Comparison of ENCODE assay signal across 8 cellular contexts in genomic region chr6:167827062-167827587, GRCh38. TPM values are rescaled to one million over a fixed set of nuclear protein-coding genes. Genes with fewer than 3 reads are reported as not detected.
A peak's percentile ranks its signal among the peaks of the same experiment; 100 is the strongest.
DNase-seq lines count a peak whose midpoint lies in the region; ATAC-seq and TF ChIP-seq lines count a peak whose summit lies in the region.

No MANE protein-coding gene starts in this region.

- WGBS in upper lobe of left lung, 2 donors: 0 to 1% methylated on average over 15 to 25 of the region's 77 CpGs

- ATAC-seq in GM21717 (IDR thresholded peaks at IDR 0.05; ENCODE audit: unreplicated experiment) (peak; percentile 31), left lobe of liver (no peak), upper lobe of left lung (ENCODE audit: low FRiP score in 2 of 2) (peak in 1 of 2 donors; percentile 1)

- TF ChIP-seq POLR2A in upper lobe of left lung (IDR thresholded peaks at IDR 0.05): no peak

- no peak overlapping the region for H3K27ac ChIP-seq in HUES6 (ENCODE audit: low read depth, low read length)
- H3K27ac ChIP-seq in upper lobe of left lung: peak overlapping the region; percentile 78 to 92 (median 85)

- no peak for TF ChIP-seq CTCF in astrocyte of the spinal cord (IDR thresholded peaks at IDR 0.05; ENCODE audit: low read depth, low read length)
- TF ChIP-seq CTCF in upper lobe of left lung (IDR thresholded peaks at IDR 0.05): no peak

- in situ Hi-C loops in astrocyte of the spinal cord (cut with HindIII; ENCODE audit: low sequenced_read_pairs): no loop called here

- no peak for TF ChIP-seq EP300 in upper lobe of left lung (IDR thresholded peaks at IDR 0.05)

- H3K36me3 ChIP-seq in HUES6 (ENCODE audit: control insufficient read depth, insufficient read depth, low read length) (peaks cover 5% of the 10 kb centered on the region), upper lobe of left lung (no peaks in the 10 kb centered on the region)

- no peaks in the 10 kb centered on the region for H3K27me3 ChIP-seq in HUES6 (ENCODE audit: control insufficient read depth, insufficient read depth, low read length)
- peaks cover 0 to 9% (median 4%) of the 10 kb centered on the region in 4 donors for H3K27me3 ChIP-seq in upper lobe of left lung

- H3K9me3 ChIP-seq in HUES6 (ENCODE audit: control insufficient read depth, insufficient read depth, low read depth, low read length): no peaks in the 10 kb centered on the region
- H3K9me3 ChIP-seq in upper lobe of left lung: no peaks in the 10 kb centered on the region

- peak overlapping the region; percentile 89 for H3K9ac ChIP-seq in HUES6 (ENCODE audit: low read length)

- H3K4me3 ChIP-seq in HUES6 (ENCODE audit: low read depth, low read length): peak overlapping the region; percentile 78
- H3K4me3 ChIP-seq in astrocyte of the spinal cord (ENCODE audit: low read depth, low read length): peak overlapping the region; percentile 84
- H3K4me3 ChIP-seq in upper lobe of left lung: peak overlapping the region; percentile 25 to 81 (median 78)

- H3K4me1 ChIP-seq in HUES6 (ENCODE audit: control insufficient read depth, insufficient read depth, low read length): peaks cover 18% of the 10 kb centered on the region
- peaks cover 23 to 49% (median 34%) of the 10 kb centered on the region in 4 donors for H3K4me1 ChIP-seq in upper lobe of left lung

- DNase-seq in NCI-H748 (lab: John Stamatoyannopoulos, UW; ENCODE audit: unreplicated experiment) (peak; percentile 79), NCI-H748 treated with DMSO at 0.1 percent for 48 hours (lab: John Stamatoyannopoulos, UW) (no peak), astrocyte of the spinal cord (ENCODE audit: low read depth, low spot score) (no peak), left lobe of liver (ENCODE audit: low spot score) (peak; percentile 56), upper lobe of left lung (no peak), COLO829 (ENCODE audit: low spot score) (no peak)

RNA-seq across cellular contexts. Expression of gene AFDN, which starts 0.4 kb away (rescaled TPM):
- total RNA-seq in left lobe of liver: 92.5 TPM
- total RNA-seq in upper lobe of left lung: 100 to 1,000 TPM; 149 to 517 (median 265) TPM

Comparison
In these comparisons a context has a peak if more than half of its experiments do, and no peak if none do; other contexts are left out.
1. DNase-seq: peak in NCI-H748 (single experiment) and left lobe of liver (single experiment); none in NCI-H748 treated with DMSO at 0.1 percent for 48 hours (single experiment), astrocyte of the spinal cord (single experiment), upper lobe of left lung (0 of 2) and COLO829 (single experiment).
2. Peak in every context shown above with its lines, with median percentiles within 50 percentile points of each other: H3K4me3 ChIP-seq.